In the genomic region with DNA sequence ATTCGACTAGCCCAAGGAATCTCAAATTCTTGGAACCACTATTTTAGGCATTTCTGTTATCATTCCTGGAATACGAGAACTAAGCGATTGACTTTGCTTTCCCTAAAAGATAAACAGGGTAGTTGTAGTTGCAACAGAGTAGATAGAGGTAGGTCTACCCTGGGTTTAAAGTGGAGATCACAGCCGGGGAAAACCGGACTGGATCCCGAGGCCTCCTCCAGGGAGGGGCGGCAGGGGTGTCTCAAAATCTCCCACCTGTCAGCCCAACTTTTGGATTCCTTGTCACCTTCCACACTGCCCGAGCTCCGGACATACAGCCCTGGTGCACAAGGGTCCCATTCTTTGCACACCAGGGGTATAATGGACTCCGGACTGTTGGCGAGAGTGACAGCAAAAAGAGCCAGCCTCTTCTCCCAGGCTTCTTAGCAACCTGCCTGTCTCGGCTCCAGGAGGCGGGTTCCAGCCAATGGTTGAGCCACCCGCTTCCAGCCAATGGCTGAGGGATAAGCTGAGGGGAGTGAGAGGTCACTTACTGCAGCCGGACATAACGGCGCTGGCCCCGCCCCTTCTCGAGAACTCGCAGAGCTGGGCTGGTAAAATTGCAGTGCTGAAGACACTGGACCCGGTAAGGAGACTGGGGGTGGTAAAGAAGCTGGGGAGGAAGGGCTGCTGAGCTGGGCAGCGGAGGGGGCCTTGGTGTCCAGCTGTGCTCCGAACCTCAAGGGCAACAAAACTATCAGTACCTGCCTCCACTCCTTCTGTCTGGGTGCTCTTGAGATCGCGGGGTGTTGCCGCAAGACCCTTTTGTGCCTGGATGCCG, we compare ENCODE assay signal across 8 cellular contexts. TPM values are rescaled to one million over a fixed set of nuclear protein-coding genes. Genes with fewer than 3 reads are reported as not detected.
DNase-seq lines count a peak whose midpoint lies in the region; ATAC-seq, FAIRE-seq and TF ChIP-seq lines count a peak whose summit lies in the region.

A gene (plus strand): TSS at position 562 of the 820 bp plus-strand sequence. CDS start 4,946 bp downstream, outside the sequence.

- POLR2A ChIA-PET in A673 (lab: Charles Lee; ENCODE audit: low non-redundant PET) = no interaction called here
- POLR2A ChIA-PET in SK-N-SH (lab: Yijun Ruan, JAX) = interaction anchor here (0.8 to 2.2 kb wide), 7 partner anchors 10 to 167 kb away, joined by 3 to 11 read pairs (median 4); a partner anchor contains a TSS

- H3K79me2 ChIP-seq in SK-N-SH (ENCODE audit: insufficient read depth) (peaks cover 9% of the 10 kb centered on the region; the same call in 1 of the 2 replicates), keratinocyte (ENCODE audit: control insufficient read depth, insufficient read depth, low read length) (no peaks in the 10 kb centered on the region)

- dilution Hi-C loops in keratinocyte (cut with MboI; ENCODE audit: extremely low pct_ligation_motif_present, low sequenced_read_pairs) = no loop called here

- peak within 1 kb of the TSS; percentile 99 for H3K4me2 ChIP-seq in SK-N-SH
- peak within 1 kb of the TSS; percentile 78 for H3K4me2 ChIP-seq in keratinocyte (ENCODE audit: control insufficient read depth, extremely low read depth, insufficient read depth, low read depth, low read length)

- DNase-seq in A673 (ENCODE audit: low spot score) = peak; percentile 59
- peak; percentile 96 for DNase-seq in GM12891 (ENCODE audit: insufficient read length, low spot score)
- DNase-seq in NCI-H1048 (lab: John Stamatoyannopoulos, UW) = peak; percentile 69
- DNase-seq in SK-N-SH = peak; percentile 96
- DNase-seq in colonic mucosa = peak; percentile 97
- DNase-seq in keratinocyte (ENCODE audit: low read depth, low spot score) = peak; percentile 66
- DNase-seq in small intestine = peak; percentile 99

- H4K20me1 ChIP-seq in SK-N-SH (ENCODE audit: insufficient read depth) (no peaks in the 10 kb centered on the region), keratinocyte (ENCODE audit: control insufficient read depth, extremely low read depth, insufficient read depth, low read length) (no peaks in the 10 kb centered on the region)

- H3K27ac ChIP-seq in A673 (ENCODE audit: low read depth, low read length, poor library complexity, severe bottlenecking) (no peak within 1 kb of the TSS), SK-N-SH (ENCODE audit: low read depth in 2 of 2, low read length in 1 of 2) (peak within 1 kb of the TSS; percentile 70 to 85), colonic mucosa (peak within 1 kb of the TSS; percentile 88), keratinocyte (ENCODE audit: control insufficient read depth, insufficient read depth, low read length) (peak within 1 kb of the TSS; percentile 36), small intestine (ENCODE audit: low read depth in 1 of 2, low read length in 1 of 2) (peak within 1 kb of the TSS; percentile 49 to 83)

- CTCF ChIA-PET in A673 (lab: Charles Lee) = interaction anchor here (0.6 to 1.4 kb wide), 8 partner anchors 11 to 259 kb away, joined by 3 to 13 read pairs (median 7); a partner anchor contains a TSS
- CTCF ChIA-PET in SK-N-SH (lab: Yijun Ruan, JAX) = interaction anchor here (0.6 to 10.8 kb wide), 31 partner anchors 7 to 259 kb away, joined by 3 to 183 read pairs (median 6); a partner anchor contains a TSS

- H3K27me3 ChIP-seq in A673 (replicated peaks; ENCODE audit: insufficient read depth, low read depth, low read length, poor library complexity) (no peaks in the 10 kb centered on the region), SK-N-SH (ENCODE audit: insufficient read depth) (no peaks in the 10 kb centered on the region), colonic mucosa (no peaks in the 10 kb centered on the region), keratinocyte (ENCODE audit: control insufficient read depth, extremely low read depth, insufficient read depth, low read length) (no peaks in the 10 kb centered on the region), small intestine (ENCODE audit: control insufficient read depth in 2 of 2, insufficient read depth in 2 of 2, low read length in 2 of 2) (no peaks in the 10 kb centered on the region)

- no peaks in the 10 kb centered on the region for H3K9me2 ChIP-seq in SK-N-SH

- TF ChIP-seq RAD21 in SK-N-SH (IDR thresholded peaks at IDR 0.05; ENCODE audit: low read length) = no peak; the same call in 1 of the 2 replicates

- WGBS in SK-N-SH (ENCODE audit: low lambda C conversion rate) = under 1% methylated on average over 22 of the region's 27 CpGs
- whole genome bisulfite sequencing in small intestine, 3 donors = 2 to 7% (median 3%) methylated on average over 27 of the region's 27 CpGs

- peak within 1 kb of the TSS; percentile 81 for H3K9ac ChIP-seq in SK-N-SH
- H3K9ac ChIP-seq in colonic mucosa (ENCODE audit: low read depth in 2 of 2, low read length in 2 of 2) = peak within 1 kb of the TSS; percentile 92 to 99
- peak within 1 kb of the TSS; percentile 58 for H3K9ac ChIP-seq in keratinocyte (ENCODE audit: control insufficient read depth, extremely low read depth, insufficient read depth, low read length)

- H3K4me3 ChIP-seq in A673 (ENCODE audit: low read depth, low read length, poor library complexity, severe bottlenecking) (peak within 1 kb of the TSS; percentile 42), SK-N-SH (ENCODE audit: low read depth in 2 of 2, low read length in 1 of 2) (peak within 1 kb of the TSS; percentile 85 to 97), colonic mucosa (peak within 1 kb of the TSS; percentile 57), keratinocyte (ENCODE audit: control insufficient read depth in 2 of 3, extremely low read depth in 1 of 3, insufficient read depth in 2 of 3, low read depth in 1 of 3, low read length in 3 of 3) (peak within 1 kb of the TSS; percentile 52 to 85 (median 75)), small intestine (ENCODE audit: low read depth in 1 of 2, low read length in 2 of 2) (peak within 1 kb of the TSS; percentile 37 to 63)

- H3F3A ChIP-seq in SK-N-SH (replicated peaks; ENCODE audit: insufficient read depth) = peaks cover 26% of the 10 kb centered on the region

- H3K36me3 ChIP-seq in A673 (ENCODE audit: insufficient read depth, low read length, poor library complexity, severe bottlenecking) (peaks cover 32% of the 10 kb centered on the region), SK-N-SH (replicated peaks in 1 of 2; ENCODE audit: control insufficient read depth in 1 of 2, insufficient read depth in 2 of 2, low read length in 1 of 2) (peaks cover 13 to 29% of the 10 kb centered on the region in 2 experiments), colonic mucosa (peaks cover 5% of the 10 kb centered on the region), keratinocyte (ENCODE audit: control insufficient read depth in 2 of 2, extremely low read depth in 1 of 2, insufficient read depth in 2 of 2, low read length in 2 of 2) (peaks cover 19 to 20% of the 10 kb centered on the region in 2 experiments), small intestine (ENCODE audit: control insufficient read depth in 2 of 2, insufficient read depth in 2 of 2, low read length in 2 of 2) (peaks cover 8 to 10% of the 10 kb centered on the region in 2 donors)

- intact Hi-C loops in A673 (cut with micrococcal nuclease; ENCODE audit: unreplicated experiment) = loop anchor here (2.0 to 5.0 kb wide), 2 partner anchors 32 to 45 kb away; a partner anchor contains a TSS
- intact Hi-C loops in colonic mucosa (cut with DNase I) = no loop called here

- H2AFZ ChIP-seq in SK-N-SH (ENCODE audit: low read depth) = peak within 1 kb of the TSS; percentile 93
- peak within 1 kb of the TSS; percentile 89 for H2AFZ ChIP-seq in keratinocyte (ENCODE audit: control insufficient read depth, low read length)

- peak; percentile 100 for ATAC-seq in HG02610 (IDR thresholded peaks at IDR 0.05; ENCODE audit: unreplicated experiment)

- TF ChIP-seq EP300 in SK-N-SH (IDR thresholded peaks at IDR 0.05; ENCODE audit: borderline replicate concordance in 1 of 2, low read depth in 1 of 2, low read length in 1 of 2) = peak in 1 of 2 experiments; percentile 41; a peak in 1 of 4 replicates

- 0 out of 2 replicates have a peak, but pooled peaks have one; percentile 12 for TF ChIP-seq POLR2A in GM12891 (IDR thresholded peaks at IDR 0.05; ENCODE audit: low read depth, low read length)

- peak; percentile 98 for FAIRE-seq in GM12891 (lab: Jason Lieb, UNC)
- FAIRE-seq in keratinocyte (lab: Jason Lieb, UNC) = peak; percentile 78
- FAIRE-seq in small intestine (lab: Jason Lieb, UNC) = no peak

- TF ChIP-seq CTCF in A673 (conservative IDR thresholded peaks at IDR 0.05; ENCODE audit: low read depth, low read length) (no peak), SK-N-SH (IDR thresholded peaks at IDR 0.05) (no peak), colonic mucosa (IDR thresholded peaks at IDR 0.05) (no peak), keratinocyte (optimal IDR thresholded peaks at IDR 0.05 in 1 of 3, IDR thresholded peaks at IDR 0.05 in 1 of 3, conservative IDR thresholded peaks at IDR 0.05 in 1 of 3; ENCODE audit: extremely low read depth in 1 of 3, insufficient read depth in 2 of 3, low read length in 3 of 3) (no peak)

- peaks cover 3% of the 10 kb centered on the region for H3K4me1 ChIP-seq in A673 (ENCODE audit: insufficient read depth, low read length, poor library complexity, severe bottlenecking)
- H3K4me1 ChIP-seq in SK-N-SH (ENCODE audit: control insufficient read depth in 1 of 2, insufficient read depth in 2 of 2, low read depth in 1 of 2, low read length in 1 of 2) = peaks cover 0 to 3% of the 10 kb centered on the region in 2 experiments; a peak in 1 of 4 replicates
- peaks cover 9% of the 10 kb centered on the region for H3K4me1 ChIP-seq in colonic mucosa
- H3K4me1 ChIP-seq in keratinocyte (ENCODE audit: control insufficient read depth, extremely low read depth, insufficient read depth, low read length) = peaks cover 6% of the 10 kb centered on the region
- peaks cover 0 to 1% of the 10 kb centered on the region in 2 donors for H3K4me1 ChIP-seq in small intestine (ENCODE audit: control insufficient read depth in 2 of 2, insufficient read depth in 1 of 2, low read depth in 1 of 2, low read length in 1 of 2)

- no TSS peak for BruUV-seq in A673 (replicated peaks; lab: Mats Ljungman, UMichigan)

- H3K9me3 ChIP-seq in A673 (ENCODE audit: low read depth, low read length, poor library complexity, severe bottlenecking) = no peaks in the 10 kb centered on the region
- no peaks in the 10 kb centered on the region for H3K9me3 ChIP-seq in SK-N-SH
- no peaks in the 10 kb centered on the region for H3K9me3 ChIP-seq in colonic mucosa
- H3K9me3 ChIP-seq in keratinocyte (ENCODE audit: control insufficient read depth, low read depth, low read length) = no peaks in the 10 kb centered on the region
- no peaks in the 10 kb centered on the region for H3K9me3 ChIP-seq in small intestine (ENCODE audit: control insufficient read depth, low read depth)

- H3K9me1 ChIP-seq in keratinocyte (ENCODE audit: control insufficient read depth, extremely low read depth, insufficient read depth, low read length) = no peaks in the 10 kb centered on the region

RNA-seq across cellular contexts. Expression of the gene that starts here (rescaled TPM):
- total RNA-seq in A673 (2021) (2.2 and 5.0 TPM in 2 replicates), colonic mucosa (10 to 100 TPM; 25.8 to 35.8 TPM)
- polyA plus RNA-seq in GM12891 (2012; ENCODE audit: low read depth, missing spikeins) = 10.0 TPM
- polyA plus RNA-seq in SK-N-SH (2012; rRNA removed) (23.2 and 25.7 TPM in 2 replicates), keratinocyte (9.0 to 10.8 TPM (median 9.4 TPM) in 3 replicates), small intestine (10 to 100 TPM in 2 of 3 donors, 1 to 10 TPM in 1; 7.3 to 13.9 (median 13.4) TPM)
- polyA plus RNA-seq in SK-N-SH (2012; cell fraction: cytosol; rRNA removed) = 14.1 and 18.3 TPM in 2 replicates
- polyA plus RNA-seq in SK-N-SH (2012; cell fraction: nucleus; rRNA removed) = 32.8 and 45.2 TPM in 2 replicates
- 1.1 TPM for polyA plus RNA-seq in keratinocyte (2011; ENCODE audit: low read depth)
- polyA plus RNA-seq in keratinocyte (2011; cell fraction: cytosol; rRNA removed) = 5.1 and 5.2 TPM in 2 replicates
- polyA plus RNA-seq in keratinocyte (2011; cell fraction: nucleus; rRNA removed) = 16.9 and 20.1 TPM in 2 replicates
- polyA plus RNA-seq in keratinocyte (2012; ENCODE audit: low replicate concordance) = 4.0 and 6.5 TPM in 2 replicates
- polyA minus RNA-seq in keratinocyte = 13.8 to 15.2 TPM (median 15.0 TPM) in 3 replicates
- polyA minus RNA-seq in keratinocyte (2011; cell fraction: cytosol; rRNA and poly(A)+ RNA removed) = 7.3 TPM
- 9.2 and 15.2 TPM in 2 replicates for polyA minus RNA-seq in keratinocyte (2011; cell fraction: nucleus; rRNA and poly(A)+ RNA removed)
